In genomic region chr16:66751135-66751991, GRCh38 we compare ENCODE assay signal across 8 cellular contexts. TPM values are rescaled to one million over a fixed set of nuclear protein-coding genes. Genes with fewer than 3 reads are reported as not detected.
DNase-seq lines count a peak whose midpoint lies in the region; ATAC-seq and TF ChIP-seq lines count a peak whose summit lies in the region.

Gene DYNC1LI2, minus strand, starts transcription at chr16:66751609. Its CDS starts 18 bp downstream, at chr16:66751591.

- ATAC-seq in GM19395 (IDR thresholded peaks at IDR 0.05; ENCODE audit: unreplicated experiment) (peak; percentile 85), HG03558 (IDR thresholded peaks at IDR 0.05; ENCODE audit: extremely low read depth, unreplicated experiment) (peak; percentile 62), mucosa of descending colon (peak; percentile 93)

- POLR2A ChIA-PET in OCI-LY7 (lab: Charles Lee), result interaction anchor here (0.6 to 1.5 kb wide), 3 partner anchors 9 to 64 kb away, joined by 3 to 4 read pairs (median 3); no protein-coding TSS in a partner anchor

- TF ChIP-seq CTCF in OCI-LY7 (conservative IDR thresholded peaks at IDR 0.05; ENCODE audit: low read length), result peak; percentile 80; the same call in 1 of the 2 replicates
- TF ChIP-seq CTCF in mucosa of descending colon (IDR thresholded peaks at IDR 0.05), result peak; percentile 92

- H3K9me2 ChIP-seq in OCI-LY7 (ENCODE audit: insufficient read depth, low read length), result no peaks in the 10 kb centered on the region

- H3K4me1 ChIP-seq in OCI-LY7 (ENCODE audit: insufficient read depth, low read length, poor library complexity, severe bottlenecking) (peaks cover 15% of the 10 kb centered on the region), mucosa of descending colon (ENCODE audit: low read depth) (peaks cover 46% of the 10 kb centered on the region)

- peak within 1 kb of the TSS; percentile 68 for H2AFZ ChIP-seq in OCI-LY7 (ENCODE audit: low read length)

- peaks cover 32% of the 10 kb centered on the region for H3K79me2 ChIP-seq in OCI-LY7 (ENCODE audit: insufficient read depth, low read depth, low read length)

- peaks cover 30% of the 10 kb centered on the region for H3K36me3 ChIP-seq in OCI-LY7 (ENCODE audit: insufficient read depth, low read length)
- no peaks in the 10 kb centered on the region for H3K36me3 ChIP-seq in mucosa of descending colon (ENCODE audit: low read depth)

- no TSS peak for BruUV-seq in OCI-LY7 (replicated peaks; lab: Mats Ljungman, UMichigan)

- H3K9me3 ChIP-seq in OCI-LY7 (ENCODE audit: low read length) (no peaks in the 10 kb centered on the region), mucosa of descending colon (no peaks in the 10 kb centered on the region)

- H4K20me1 ChIP-seq in OCI-LY7 (ENCODE audit: insufficient read depth, low read length), result peaks cover 13% of the 10 kb centered on the region; the same call in 1 of the 2 replicates

- H3K4me3 ChIP-seq in OCI-LY7 (ENCODE audit: low read depth, low read length, poor library complexity, severe bottlenecking) (peak within 1 kb of the TSS; percentile 83), mucosa of descending colon (peak within 1 kb of the TSS; percentile 89)

- intact Hi-C loops in OCI-LY7 (cut with micrococcal nuclease; ENCODE audit: unreplicated experiment), result loop anchor here (5.0 kb wide), 1 partner anchor 134 kb away; no protein-coding TSS in a partner anchor
- intact Hi-C loops in mucosa of descending colon (cut with DNase I, micrococcal nuclease), result no loop called here

- CTCF ChIA-PET in OCI-LY7 (lab: Charles Lee; ENCODE audit: unreplicated experiment), result interaction anchor here (1.0 kb wide), 2 partner anchors 23 to 54 kb away, joined by 3 to 4 read pairs; no protein-coding TSS in a partner anchor

- peak within 1 kb of the TSS; percentile 98 for H3K4me2 ChIP-seq in OCI-LY7 (ENCODE audit: low read length)

- peak within 1 kb of the TSS; percentile 9 for H3K27ac ChIP-seq in OCI-LY7 (ENCODE audit: low read depth, low read length, poor library complexity, severe bottlenecking)
- H3K27ac ChIP-seq in epithelial cell of prostate, result peak within 1 kb of the TSS; percentile 57

- peak; percentile 85 for DNase-seq in COLO668 (lab: John Stamatoyannopoulos, UW; ENCODE audit: unreplicated experiment)
- peak; percentile 85 for DNase-seq in OCI-LY7 (ENCODE audit: low spot score)
- peak; percentile 67 for DNase-seq in activated T-cell treated with anti-CD3 and anti-CD28 coated beads for 4 hours
- no peak for DNase-seq in epithelial cell of prostate (ENCODE audit: low read depth, low spot score)
- DNase-seq in mucosa of descending colon, result peak; percentile 82 to 90 (median 88)
- peak; percentile 65 for DNase-seq in stimulated activated CD8-positive, alpha-beta memory T cell treated with anti-CD3 and anti-CD28 coated beads, Interleukin-4, amount 100 ng/mL, for 24 hours (ENCODE audit: low read depth)

RNA-seq across cellular contexts. Expression of gene DYNC1LI2, which starts in this region (rescaled TPM):
- 48.4 and 48.9 TPM in 2 replicates for total RNA-seq in OCI-LY7 (2014; rRNA removed; shearing (Covaris generic))
- total RNA-seq in OCI-LY7 (2022), result 62.4 and 64.0 TPM in 2 replicates
- 100 to 1,000 TPM; 153 to 249 (median 217) TPM for total RNA-seq in mucosa of descending colon
